In the genomic region with DNA sequence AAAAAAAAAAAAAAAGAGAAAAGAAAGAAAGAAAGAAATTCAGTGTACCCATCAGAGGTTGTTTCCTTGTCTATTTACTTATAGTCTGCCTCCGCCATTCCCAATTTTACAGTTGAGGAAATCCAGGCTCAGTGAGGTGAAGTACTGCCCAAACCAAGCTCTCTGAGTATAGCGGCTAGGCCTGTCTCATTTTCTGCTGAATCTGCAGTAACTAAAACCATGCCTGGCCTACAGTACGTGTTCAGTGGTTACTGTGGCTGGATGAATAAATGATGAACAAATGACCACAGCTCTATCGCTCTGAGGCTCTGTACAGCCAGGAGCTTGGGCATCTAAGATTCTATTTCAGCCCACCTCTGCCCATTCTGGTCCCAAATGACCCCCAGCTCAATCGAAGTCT, we compare ENCODE assay signal across 21 cellular contexts. TPM values are rescaled to one million over a fixed set of nuclear protein-coding genes. Genes with fewer than 3 reads are reported as not detected.
A peak's percentile ranks its signal among the peaks of the same experiment; 100 is the strongest.
DNase-seq lines count a peak whose midpoint lies in the region; ATAC-seq, FAIRE-seq and TF ChIP-seq lines count a peak whose summit lies in the region.
"Had no signal": no experiment of that assay in that cellular context is flagged by ENCODE, and none has a peak within 500 bp of the region (broad histone marks: within the 10 kb centered on the region; RNA-seq: fewer than 3 reads in every experiment).

No MANE protein-coding gene starts in this region.

- TF ChIP-seq RAD21 in A549 (conservative IDR thresholded peaks at IDR 0.05 in 1 of 2, IDR thresholded peaks at IDR 0.05 in 1 of 2), result no peak
- TF ChIP-seq RAD21 in IMR-90 (IDR thresholded peaks at IDR 0.05; ENCODE audit: low read length), result no peak
- TF ChIP-seq RAD21 in K562 (CRISPR knock-in tag; conservative IDR thresholded peaks at IDR 0.05 in 1 of 2, IDR thresholded peaks at IDR 0.05 in 1 of 2), result no peak

- intact Hi-C loops in IMR-90 (cut with micrococcal nuclease) (no loop called here), K562 (cut with micrococcal nuclease) (no loop called here)

- H3K9ac ChIP-seq in IMR-90 (ENCODE audit: low read depth, low read length) (no peak overlapping the region), K562 (ENCODE audit: insufficient read depth in 1 of 2, low read depth in 2 of 2, low read length in 2 of 2) (no peak overlapping the region)
- H3K9ac ChIP-seq: BLaER1, GM23248 had no signal

- H4K5ac ChIP-seq in IMR-90 (ENCODE audit: low read depth, low read length), result no peak overlapping the region

- H4K20me1 ChIP-seq in IMR-90 (ENCODE audit: insufficient read depth, low read length), result no peaks in the 10 kb centered on the region
- peaks cover 30% of the 10 kb centered on the region for H4K20me1 ChIP-seq in K562 (replicated peaks; ENCODE audit: control insufficient read depth, insufficient read depth, low read length)

- H3K23ac ChIP-seq in IMR-90 (ENCODE audit: low read depth, low read length), result no peak overlapping the region

- no peak overlapping the region for H2BK5ac ChIP-seq in IMR-90 (ENCODE audit: low read depth, low read length, poor library complexity, severe bottlenecking)

- POLR2A ChIA-PET in A549 (lab: Yijun Ruan, JAX), result no interaction called here
- POLR2A ChIA-PET in IMR-90 (lab: Charles Lee; ENCODE audit: unreplicated experiment), result no interaction called here
- POLR2A ChIA-PET in K562 (lab: Yijun Ruan, JAX), result interaction anchor here (0.5 to 1.4 kb wide), 2 partner anchors 10 to 22 kb away, joined by 3 read pairs; no protein-coding TSS in a partner anchor

- H3K4ac ChIP-seq in IMR-90 (ENCODE audit: low read depth, low read length), result no peak overlapping the region

- no peak overlapping the region for H2BK15ac ChIP-seq in IMR-90 (ENCODE audit: low read depth, low read length)

- in situ Hi-C loops in IMR-90 (cut with MboI; ENCODE audit: low sequenced_read_pairs) (no loop called here), K562 (cut with MboI) (no loop called here)

- H3K9me1 ChIP-seq in IMR-90 (ENCODE audit: insufficient read depth, low read length) (no peaks in the 10 kb centered on the region; the same call in 1 of the 2 replicates), K562 (ENCODE audit: control insufficient read depth, insufficient read depth, low read length) (peaks cover 7% of the 10 kb centered on the region)

- peaks cover 39% of the 10 kb centered on the region for H3K27me3 ChIP-seq in IMR-90 (ENCODE audit: control insufficient read depth, insufficient read depth, low read length)
- no peaks in the 10 kb centered on the region for H3K27me3 ChIP-seq in K562 (ENCODE audit: control insufficient read depth in 2 of 2, insufficient read depth in 2 of 2, low read length in 2 of 2)

- no peak for TF ChIP-seq EP300 in A549 (IDR thresholded peaks at IDR 0.05)
- TF ChIP-seq EP300 in K562 (IDR thresholded peaks at IDR 0.05; ENCODE audit: low read length), result no peak

- H2AK9ac ChIP-seq in IMR-90 (replicated peaks; ENCODE audit: low read depth, low read length, poor library complexity), result no peak overlapping the region

- H3K4me2 ChIP-seq in A549, result no peak overlapping the region
- no peak overlapping the region for H3K4me2 ChIP-seq in IMR-90 (ENCODE audit: low read depth, low read length)
- no peak overlapping the region for H3K4me2 ChIP-seq in K562 (ENCODE audit: insufficient read depth, low read length)
- H3K4me2 ChIP-seq: BLaER1 had no signal

- H3K79me2 ChIP-seq in K562 (ENCODE audit: control insufficient read depth, insufficient read depth, low read length), result 0 out of 3 replicates have a peak, but pooled peaks cover 5% of the 10 kb centered on the region

- no peak overlapping the region for H3K14ac ChIP-seq in IMR-90 (replicated peaks; ENCODE audit: low read depth, low read length)

- no peak for TF ChIP-seq CTCF in A549 (IDR thresholded peaks at IDR 0.05)
- no peak for TF ChIP-seq CTCF in IMR-90 (conservative IDR thresholded peaks at IDR 0.05; ENCODE audit: low read depth, low read length)
- TF ChIP-seq CTCF in K562 (IDR thresholded peaks at IDR 0.05 in 2 of 3, conservative IDR thresholded peaks at IDR 0.05 in 1 of 3; ENCODE audit: insufficient read depth in 2 of 3, low read depth in 1 of 3, low read length in 3 of 3), result no peak

- WGBS in A549 (ENCODE audit: missing lambda C conversion rate), result 76% methylated on average over 5 of the region's 5 CpGs
- WGBS in IMR-90 (ENCODE audit: extremely low coverage in 2 of 2, insufficient read length in 1 of 2), 2 experiments, result no CpG with 5 or more reads among the region's 5 CpGs
- 57% methylated on average over 5 of the region's 5 CpGs for WGBS in K562 (ENCODE audit: insufficient coverage, low coverage, missing lambda C conversion rate)

- CTCF ChIA-PET in A549 (lab: Yijun Ruan, JAX), result interaction anchor here (1.2 to 5.7 kb wide), 2 partner anchors 13 to 294 kb away, joined by 4 to 29 read pairs; no protein-coding TSS in a partner anchor
- CTCF ChIA-PET in IMR-90 (lab: Yijun Ruan, JAX), result no interaction called here
- CTCF ChIA-PET in K562 (lab: Yijun Ruan, JAX; ENCODE audit: low intra/inter-chr PET ratio), result no interaction called here

- BruUV-seq in IMR-90 (replicated peaks; lab: Mats Ljungman, UMichigan) (no TSS peak), K562 (replicated peaks; lab: Mats Ljungman, UMichigan) (no TSS peak)

- H3K36me3 ChIP-seq in IMR-90 (ENCODE audit: control insufficient read depth, insufficient read depth, low read length) (no peaks in the 10 kb centered on the region), K562 (ENCODE audit: control insufficient read depth, insufficient read depth, low read length) (peaks cover 19% of the 10 kb centered on the region; the same call in 2 of the 3 replicates)
- H3K36me3 ChIP-seq: BLaER1 had no signal

- H2BK20ac ChIP-seq in IMR-90 (ENCODE audit: low read depth, low read length), result no peak overlapping the region

- H3K18ac ChIP-seq in IMR-90 (ENCODE audit: low read depth, low read length), result no peak overlapping the region

- H3K9me3 ChIP-seq in A549, result no peaks in the 10 kb centered on the region
- no peaks in the 10 kb centered on the region for H3K9me3 ChIP-seq in IMR-90 (ENCODE audit: control insufficient read depth, insufficient read depth, low read length)
- no peaks in the 10 kb centered on the region for H3K9me3 ChIP-seq in K562 (replicated peaks; ENCODE audit: control insufficient read depth, insufficient read depth, low read depth, low read length)
- H3K9me3 ChIP-seq: BLaER1, Caco-2 had no signal

- H2AK5ac ChIP-seq in IMR-90 (ENCODE audit: low read depth, low read length), result no peak overlapping the region

- no peaks in the 10 kb centered on the region for H3K79me1 ChIP-seq in IMR-90 (ENCODE audit: low read depth in 1 of 2, low read length in 2 of 2)

- peaks cover 16% of the 10 kb centered on the region for H3K4me1 ChIP-seq in A549
- no peaks in the 10 kb centered on the region for H3K4me1 ChIP-seq in IMR-90 (ENCODE audit: control insufficient read depth, insufficient read depth, low read length)
- H3K4me1 ChIP-seq in K562 (replicated peaks in 1 of 2; ENCODE audit: control insufficient read depth in 2 of 2, insufficient read depth in 2 of 2, low read length in 2 of 2), result peaks cover 20 to 39% of the 10 kb centered on the region in 2 experiments
- H3K4me1 ChIP-seq: BLaER1, Caco-2 had no signal

- no peak overlapping the region for H4K8ac ChIP-seq in IMR-90 (ENCODE audit: low read depth in 2 of 2, low read length in 2 of 2)

- ATAC-seq in A549, result no peak
- ATAC-seq in IMR-90 (ENCODE audit: low read depth), result no peak
- no peak for ATAC-seq in K562
- ATAC-seq in HG03045 (IDR thresholded peaks at IDR 0.05; ENCODE audit: unreplicated experiment), result no peak
- ATAC-seq: CD8-positive, alpha-beta T cell; GM12878; HCT116 had no signal

- H3K27ac ChIP-seq in A549 (no peak overlapping the region), IMR-90 (ENCODE audit: insufficient read depth, low read length) (no peak overlapping the region), K562 (ENCODE audit: extremely low read depth, low read depth, low read length) (no peak overlapping the region)
- H3K27ac ChIP-seq: BLaER1, C4-2B, GM23248 had no signal

- H3K56ac ChIP-seq in IMR-90 (ENCODE audit: extremely low read depth, insufficient read depth, low read length), result no peak overlapping the region

- H2AFZ ChIP-seq in IMR-90 (replicated peaks; ENCODE audit: low read length, poor library complexity) (no peak overlapping the region), K562 (ENCODE audit: low read depth, low read length) (no peak overlapping the region)
- H2AFZ ChIP-seq: GM23248 had no signal

- H3K4me3 ChIP-seq in A549 (no peak overlapping the region), IMR-90 (ENCODE audit: insufficient read depth, low read depth, low read length) (no peak overlapping the region), K562 (no peak overlapping the region)
- H3K4me3 ChIP-seq: BLaER1, GM12878, GM23248 had no signal

- dilution Hi-C loops in IMR-90 (cut with HindIII; ENCODE audit: low sequenced_read_pairs, unreplicated experiment), result no loop called here

- TF ChIP-seq POLR2A in A549 (IDR thresholded peaks at IDR 0.05; ENCODE audit: low read length) (no peak), IMR-90 (IDR thresholded peaks at IDR 0.05; ENCODE audit: low read depth, low read length) (no peak), K562 (conservative IDR thresholded peaks at IDR 0.05) (no peak)

- no peak for FAIRE-seq in A549 (lab: Jason Lieb, UNC)
- FAIRE-seq in K562 (lab: Jason Lieb, UNC), result no peak
- FAIRE-seq: GM12878, GM19239 had no signal

- no peak overlapping the region for H4K91ac ChIP-seq in IMR-90 (ENCODE audit: insufficient read depth, low read depth, low read length)

- H2BK120ac ChIP-seq in IMR-90 (ENCODE audit: low read depth, low read length), result no peak overlapping the region

- DNase-seq in A549 (ENCODE audit: low read depth in 1 of 2, low spot score in 1 of 2), result no peak
- DNase-seq in IMR-90, result no peak
- no peak for DNase-seq in K562 (ENCODE audit: extremely low read depth in 1 of 4, low spot score in 3 of 4)
- DNase-seq in myocyte (ENCODE audit: low read depth), result peak; percentile 8
- no peak for DNase-seq in stimulated activated CD4-positive, alpha-beta T cell treated with anti-CD3 and anti-CD28 coated beads, Interleukin-2, amount 100 ng/mL, for 48 hours
- no peak for DNase-seq in NCI-H510A treated with DMSO at 0.1 percent for 48 hours (lab: John Stamatoyannopoulos, UW)
- DNase-seq: 8988T; Caco-2; CD4-positive, CD25-positive, alpha-beta regulatory T cell; CD8-positive, alpha-beta T cell; DMS153; DND-41; GDM1; GM23248; H9 had no signal

RNA-seq across cellular contexts. Expression of gene RAP1GAP, which starts 24.3 kb away (rescaled TPM):
- polyA plus RNA-seq in A549 (2011; rRNA removed) (16.7 and 21.4 TPM in 2 replicates), A549 (2017; fragmentation: RNase III; extraction: RNeasy Plus Mini Kit Qiagen cat#74134 plus additional on column Dnase treatment) (4.3 to 5.4 TPM (median 5.1 TPM) in 3 replicates), IMR-90 (2012; rRNA removed) (0.10 and 0.20 TPM in 2 replicates), K562 (2011; rRNA removed) (30.2 and 36.0 TPM in 2 replicates), K562 (2014; fragmentation: Illumina TruSeq; extraction: Trizol) (23.5 and 26.5 TPM in 2 replicates), K562 (2014; fragmentation: Nextera tagmentation; extraction: Ambion mirVana) (under 1 TPM; 0.29 to 0.51 TPM), K562 (2014; rRNA removed) (21.7 and 22.3 TPM in 2 replicates)
- polyA plus RNA-seq in A549 (2012; cell fraction: cytosol; rRNA removed), result 8.2 and 10.2 TPM in 2 replicates
- polyA plus RNA-seq in A549 (2012; cell fraction: nucleus; rRNA removed), result 11.6 and 12.4 TPM in 2 replicates
- polyA minus RNA-seq in A549 (2011; rRNA and poly(A)+ RNA removed), result 24.1 and 28.7 TPM in 2 replicates
- total RNA-seq in IMR-90 (2012; rRNA removed) (under 0.01 TPM in 1 of 2 replicates, not detected in the other), K562 (2014; rRNA removed) (19.2 and 28.0 TPM in 2 replicates), K562 (2014; rRNA removed; fragmentation: Illumina TruSeq; extraction: Trizol) (7.0 and 7.3 TPM in 2 replicates), K562 (2015; rRNA removed; fragmentation: Illumina TruSeq; extraction: Trizol) (9.5 and 9.7 TPM in 2 replicates), K562 (2021) (30.2 and 31.0 TPM in 2 replicates), myocyte (0.21 TPM in 1 of 2 replicates, not detected in the other)
- 0.05 and 0.08 TPM in 2 replicates for polyA plus RNA-seq in IMR-90 (2012; cell fraction: cytosol; rRNA removed)
- 0.21 and 0.33 TPM in 2 replicates for polyA plus RNA-seq in IMR-90 (2012; cell fraction: nucleus; rRNA removed; ENCODE audit: low replicate concordance)
- total RNA-seq in K562 (2011; cell fraction: chromatin; rRNA removed; ENCODE audit: low replicate concordance), result 41.9 and 97.0 TPM in 2 replicates
- total RNA-seq in K562 (2011; cell fraction: nucleolus; rRNA removed), result 41.8 and 44.9 TPM in 2 replicates
- total RNA-seq in K562 (2011; cell fraction: nucleoplasm; rRNA removed), result 34.0 and 35.7 TPM in 2 replicates
- polyA plus RNA-seq in K562 (2011; cell fraction: cytosol; rRNA removed), result 27.3 and 36.3 TPM in 2 replicates
- 68.0 and 110 TPM in 2 replicates for polyA plus RNA-seq in K562 (2011; cell fraction: nucleus; rRNA removed)
- 23.3 and 41.5 TPM in 2 replicates for polyA plus RNA-seq in K562 (2012)
- 25.4 and 27.5 TPM in 2 replicates for polyA minus RNA-seq in K562 (2011; rRNA and poly(A)+ RNA removed)
- polyA minus RNA-seq in K562 (2011; cell fraction: cytosol; rRNA and poly(A)+ RNA removed), result 22.4 and 26.1 TPM in 2 replicates
- 26.9 and 27.0 TPM in 2 replicates for polyA minus RNA-seq in K562 (2011; cell fraction: nucleus; rRNA and poly(A)+ RNA removed)
- 0.08 TPM for polyA plus RNA-seq in myocyte (2012)
- polyA plus RNA-seq: CD4-positive, CD25-positive, alpha-beta regulatory T cell had no signal

Comparison
In these comparisons a context has a peak if more than half of its experiments do, and no peak if none do; other contexts are left out.
1. Of the 35 proteins assayed by ChIP-seq in both K562 and A549: peak only in K562: none; only in A549: none; in both: MAFK; in neither: 34.